In genomic region chr7:102478314-102479206, GRCh38 we compare ENCODE assay signal across 8 cellular contexts. TPM values are rescaled to one million over a fixed set of nuclear protein-coding genes. Genes with fewer than 3 reads are reported as not detected.
DNase-seq lines count a peak whose midpoint lies in the region; ATAC-seq and TF ChIP-seq lines count a peak whose summit lies in the region.
"Not testable (repeated sequence)": the region's sequence is repeated elsewhere in the genome, so short reads cannot be mapped to it uniquely, and the experiment has no call there.

Gene POLR2J (minus strand): TSS chr7:102478922. CDS start chr7:102478860, 62 bp downstream.

- TF ChIP-seq CTCF in CD8-positive, alpha-beta T cell (IDR thresholded peaks at IDR 0.05), result peak; percentile 19
- peak; percentile 2 for TF ChIP-seq CTCF in foreskin fibroblast (IDR thresholded peaks at IDR 0.05; ENCODE audit: low read depth, low read length)
- not testable (repeated sequence) for TF ChIP-seq CTCF in neural cell (IDR thresholded peaks at IDR 0.05; ENCODE audit: poor library complexity, severe bottlenecking)

- H3K9ac ChIP-seq in neural cell (ENCODE audit: low read length), result peak within 1 kb of the TSS; percentile 50

- not testable (repeated sequence) for H3K9me2 ChIP-seq in neural cell (ENCODE audit: insufficient read depth, low read length)

- H3K27me3 ChIP-seq in CD8-positive, alpha-beta T cell (ENCODE audit: insufficient read depth, low read length); neural cell (ENCODE audit: insufficient read depth, low read depth, low read length): not testable (repeated sequence)

- H3K36me3 ChIP-seq in CD8-positive, alpha-beta T cell (ENCODE audit: insufficient read depth, low read length); neural cell (ENCODE audit: insufficient read depth, low read length): not testable (repeated sequence)

- not testable (repeated sequence) for H3K4me3 ChIP-seq in CD8-positive, alpha-beta T cell (ENCODE audit: low read depth, low read length)
- H3K4me3 ChIP-seq in foreskin fibroblast (ENCODE audit: low read depth in 1 of 2, low read length in 2 of 2), result peak within 1 kb of the TSS; percentile 42 to 48
- H3K4me3 ChIP-seq in neural cell (ENCODE audit: low read length), result peak within 1 kb of the TSS; percentile 55

- not testable (repeated sequence) for H2AFZ ChIP-seq in neural cell (ENCODE audit: low read depth, low read length)

- not testable (repeated sequence) for H3K4me1 Mint-ChIP-seq in CD8-positive, alpha-beta T cell (ENCODE audit: low read depth); activated naive CD4-positive, alpha-beta T cell treated with anti-CD3 and anti-CD28 coated beads for 36 hours (ENCODE audit: low read depth)

- H3K27me3 Mint-ChIP-seq in CD8-positive, alpha-beta T cell (ENCODE audit: low read depth); activated naive CD4-positive, alpha-beta T cell treated with anti-CD3 and anti-CD28 coated beads for 36 hours (ENCODE audit: low read depth): not testable (repeated sequence)

- H3K9me3 ChIP-seq in CD8-positive, alpha-beta T cell (ENCODE audit: low read length); neural cell (ENCODE audit: low read length): not testable (repeated sequence)

- CTCF ChIA-PET in CD8-positive, alpha-beta T cell (lab: Charles Lee); activated naive CD4-positive, alpha-beta T cell treated with anti-CD3 and anti-CD28 coated beads for 36 hours (lab: Charles Lee): not testable (repeated sequence)

- H3K9me3 Mint-ChIP-seq in CD8-positive, alpha-beta T cell; activated naive CD4-positive, alpha-beta T cell treated with anti-CD3 and anti-CD28 coated beads for 36 hours: not testable (repeated sequence)

- H3K27ac Mint-ChIP-seq in CD8-positive, alpha-beta T cell, result peak within 1 kb of the TSS; percentile 90
- peak within 1 kb of the TSS; percentile 87 for H3K27ac Mint-ChIP-seq in activated naive CD4-positive, alpha-beta T cell treated with anti-CD3 and anti-CD28 coated beads for 36 hours

- H3K36me3 Mint-ChIP-seq in CD8-positive, alpha-beta T cell; activated naive CD4-positive, alpha-beta T cell treated with anti-CD3 and anti-CD28 coated beads for 36 hours (ENCODE audit: low read depth): not testable (repeated sequence)

- H3K4me1 ChIP-seq in CD8-positive, alpha-beta T cell (ENCODE audit: insufficient read depth, low read length), result not testable (repeated sequence)

- not testable (repeated sequence) for TF ChIP-seq RAD21 in neural cell (conservative IDR thresholded peaks at IDR 0.05)

- peak; percentile 93 for ATAC-seq in CD8-positive, alpha-beta T cell
- ATAC-seq in GM21381 (IDR thresholded peaks at IDR 0.05; ENCODE audit: unreplicated experiment) (peak; percentile 86), HG03354 (IDR thresholded peaks at IDR 0.05; ENCODE audit: poor library complexity, severe bottlenecking, unreplicated experiment) (peak; percentile 84)

- not testable (repeated sequence) for H4K20me1 ChIP-seq in neural cell (ENCODE audit: insufficient read depth)

- H3K79me2 ChIP-seq in neural cell (replicated peaks; ENCODE audit: insufficient read depth, low read length), result not testable (repeated sequence)

- peak; percentile 81 to 100 (median 85) for DNase-seq in CD8-positive, alpha-beta T cell
- peak; percentile 68 for DNase-seq in T follicular helper cell (ENCODE audit: low read depth)
- DNase-seq in activated naive CD4-positive, alpha-beta T cell treated with anti-CD3 and anti-CD28 coated beads for 36 hours, result peak; percentile 97
- DNase-seq in foreskin fibroblast, result peak; percentile 45 to 57
- peak; percentile 81 to 96 for DNase-seq in stimulated activated CD8-positive, alpha-beta memory T cell treated with anti-CD3 and anti-CD28 coated beads, Interleukin-15, amount 100 ng/mL, for 48 hours (ENCODE audit: low read depth in 2 of 2)

- not testable (repeated sequence) for TF ChIP-seq EP300 in neural cell (conservative IDR thresholded peaks at IDR 0.05; ENCODE audit: poor library complexity, severe bottlenecking)

- not testable (repeated sequence) for H3K27ac ChIP-seq in CD8-positive, alpha-beta T cell (ENCODE audit: low read depth, low read length); neural cell (ENCODE audit: low read length)

- intact Hi-C loops in CD8-positive, alpha-beta T cell (cut with DNase I, micrococcal nuclease); activated naive CD4-positive, alpha-beta T cell treated with anti-CD3 and anti-CD28 coated beads for 36 hours (cut with micrococcal nuclease): not testable (repeated sequence)

- H3K4me3 Mint-ChIP-seq in CD8-positive, alpha-beta T cell, result peak within 1 kb of the TSS; percentile 89
- peak within 1 kb of the TSS; percentile 87 for H3K4me3 Mint-ChIP-seq in activated naive CD4-positive, alpha-beta T cell treated with anti-CD3 and anti-CD28 coated beads for 36 hours

- not testable (repeated sequence) for H3F3A ChIP-seq in neural cell (ENCODE audit: insufficient read depth, low read length, poor library complexity, severe bottlenecking)

- not testable (repeated sequence) for H3K4me2 ChIP-seq in neural cell (ENCODE audit: low read length)

- POLR2A ChIA-PET in CD8-positive, alpha-beta T cell (lab: Charles Lee), result not testable (repeated sequence)

TF ChIP-seq in neural cell, 6 proteins besides CTCF, POLR2A, EP300 and RAD21:
- peak; percentile 53 for TF ChIP-seq POLR2AphosphoS5 (IDR thresholded peaks at IDR 0.05)

RNA-seq across cellular contexts. Expression of gene POLR2J, which starts in this region (rescaled TPM):
- 10 to 100 TPM; 37.4 to 42.9 TPM for total RNA-seq in CD8-positive, alpha-beta T cell
- 10 to 100 TPM; 43.9 to 47.1 TPM for total RNA-seq in activated naive CD4-positive, alpha-beta T cell treated with anti-CD3 and anti-CD28 coated beads for 36 hours
- polyA plus RNA-seq in neural cell, result 42.6 and 52.9 TPM in 2 replicates
- 14.4 and 14.6 TPM in 2 replicates for polyA minus RNA-seq in neural cell
